In the genomic region with DNA sequence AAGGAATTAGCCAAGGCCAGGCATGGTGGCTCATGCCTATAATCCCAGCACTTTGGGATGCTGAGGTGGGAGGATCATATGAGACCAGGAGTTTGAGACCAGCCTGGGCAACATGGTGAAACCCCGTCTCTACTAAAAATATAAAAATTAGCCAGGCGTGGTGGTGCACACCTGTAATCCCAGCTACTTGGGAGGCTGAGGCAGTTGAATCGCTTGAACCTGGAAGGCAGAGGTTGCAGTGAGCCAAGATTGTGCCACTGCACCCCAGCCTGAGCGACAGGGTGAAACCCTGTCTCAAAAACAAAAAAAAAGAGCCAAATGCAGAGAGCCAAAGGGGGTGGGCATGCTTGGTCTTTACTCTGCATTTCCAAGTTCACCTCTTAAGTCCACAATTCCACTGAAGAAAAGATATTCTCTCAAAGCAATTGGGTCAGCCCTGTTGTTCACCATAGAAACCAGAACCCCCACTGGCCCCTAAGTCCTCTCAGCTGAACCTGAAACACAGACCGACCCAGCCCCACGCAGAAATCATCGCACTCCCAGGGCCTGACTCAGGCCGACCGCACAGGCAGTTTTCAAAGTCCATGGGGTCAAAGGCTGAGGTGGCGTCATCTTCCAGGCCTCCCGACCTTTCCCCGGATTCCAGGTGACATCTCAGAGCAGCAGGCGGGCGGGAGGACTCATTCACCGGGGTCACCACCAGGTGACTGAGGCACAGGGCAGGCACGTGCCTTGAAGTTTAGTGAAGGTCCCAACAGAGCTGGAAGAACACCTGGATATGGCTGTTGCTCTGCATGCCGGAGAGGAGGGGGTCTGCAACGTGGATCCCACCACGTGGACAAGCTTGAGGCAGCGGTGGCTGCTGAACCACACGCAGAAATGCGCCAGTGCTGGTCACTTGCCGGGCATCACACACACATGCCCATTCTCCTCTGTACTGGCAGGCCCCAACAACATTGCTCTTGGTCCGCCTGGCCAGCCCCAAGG, we compare ENCODE assay signal across 14 cellular contexts.
"Had no signal": no experiment of that assay in that cellular context is flagged by ENCODE, and none has a peak within 500 bp of the region (broad histone marks: within the 10 kb centered on the region; RNA-seq: fewer than 3 reads in every experiment).

No MANE protein-coding gene starts in this region.

- H3K4me3 Mint-ChIP-seq: activated B cell treated with CpG ODN at 0.5 μM for 24 hours; activated naive CD4-positive, alpha-beta T cell treated with anti-CD3 and anti-CD28 coated beads, Interleukin-2, amount 50 U/mL, for 24 hours; dendritic cell treated with granulocyte-macrophage colony-stimulating factor and Interleukin-4, amounts not matched to agents 40 ng/mL and 50 ng/mL, for 4 days; effector memory CD8-positive, alpha-beta T cell; neural crest cell; T-helper 17 cell had no signal

- H2AFZ ChIP-seq: parathyroid adenoma had no signal

- H3K4me1 ChIP-seq: parathyroid adenoma, suprapubic skin had no signal

- ATAC-seq: body of pancreas; effector memory CD8-positive, alpha-beta T cell; left cardiac atrium; stimulated activated naive CD8-positive, alpha-beta T cell treated with anti-CD3 and anti-CD28 coated beads, Interleukin-15, Interleukin-2, amounts not matched to agents 100 U/mL and 50 U/mL, for 24 hours; T-helper 17 cell had no signal

- H3K27ac Mint-ChIP-seq: activated B cell treated with CpG ODN at 0.5 μM for 24 hours; activated naive CD4-positive, alpha-beta T cell treated with anti-CD3 and anti-CD28 coated beads, Interleukin-2, amount 50 U/mL, for 24 hours; dendritic cell treated with granulocyte-macrophage colony-stimulating factor and Interleukin-4, amounts not matched to agents 40 ng/mL and 50 ng/mL, for 4 days; T-helper 17 cell had no signal

- H3K9me3 Mint-ChIP-seq: activated B cell treated with CpG ODN at 0.5 μM for 24 hours; activated naive CD4-positive, alpha-beta T cell treated with anti-CD3 and anti-CD28 coated beads, Interleukin-2, amount 50 U/mL, for 24 hours; dendritic cell treated with granulocyte-macrophage colony-stimulating factor and Interleukin-4, amounts not matched to agents 40 ng/mL and 50 ng/mL, for 4 days; effector memory CD8-positive, alpha-beta T cell; neural crest cell had no signal

- H3K4me1 Mint-ChIP-seq: activated B cell treated with CpG ODN at 0.5 μM for 24 hours; activated naive CD4-positive, alpha-beta T cell treated with anti-CD3 and anti-CD28 coated beads, Interleukin-2, amount 50 U/mL, for 24 hours; neural crest cell had no signal

- H3K4me2 ChIP-seq: smooth muscle cell had no signal

- H3K27me3 ChIP-seq: body of pancreas, suprapubic skin had no signal

- H3K27me3 Mint-ChIP-seq: activated B cell treated with CpG ODN at 0.5 μM for 24 hours; activated naive CD4-positive, alpha-beta T cell treated with anti-CD3 and anti-CD28 coated beads, Interleukin-2, amount 50 U/mL, for 24 hours; dendritic cell treated with granulocyte-macrophage colony-stimulating factor and Interleukin-4, amounts not matched to agents 40 ng/mL and 50 ng/mL, for 4 days; effector memory CD8-positive, alpha-beta T cell; T-helper 17 cell had no signal

- H3K4me3 ChIP-seq: body of pancreas, smooth muscle cell, suprapubic skin had no signal

- H3K9ac ChIP-seq: parathyroid adenoma had no signal

- DNase-seq: activated B cell treated with CpG ODN at 0.5 μM for 24 hours; activated CD4-positive, alpha-beta T cell treated with anti-CD3 and anti-CD28 coated beads, Interleukin-2, amount 50 U/mL, for 1 hour; activated effector memory CD4-positive, alpha-beta T cell treated with Interleukin-2 at 50 U/mL for 16 hours; body of pancreas; effector memory CD8-positive, alpha-beta T cell; left cardiac atrium; stimulated activated naive CD8-positive, alpha-beta T cell treated with anti-CD3 and anti-CD28 coated beads, Interleukin-15, Interleukin-2, amounts not matched to agents 100 U/mL and 50 U/mL, for 24 hours; T-helper 17 cell had no signal

- H3K27ac ChIP-seq: body of pancreas, parathyroid adenoma, suprapubic skin had no signal

- H3K9me3 ChIP-seq: body of pancreas, suprapubic skin had no signal
